10 cellular contexts compared by ENCODE assay signal in genomic region chr9:122900791-122901190, GRCh38. TPM values are rescaled to one million over a fixed set of nuclear protein-coding genes. Genes with fewer than 3 reads are reported as not detected.
DNase-seq lines count a peak whose midpoint lies in the region; ATAC-seq and TF ChIP-seq lines count a peak whose summit lies in the region.
"Had no signal": no experiment of that assay in that cellular context is flagged by ENCODE, and none has a peak within 500 bp of the region (broad histone marks: within the 10 kb centered on the region; RNA-seq: fewer than 3 reads in every experiment).

No MANE protein-coding gene starts in this region.

- H3K27me3 Mint-ChIP-seq in CD4-positive, CD25-positive, alpha-beta regulatory T cell: no peaks in the 10 kb centered on the region
- H3K27me3 Mint-ChIP-seq: stimulated activated naive B cell treated with anti-CD40 and anti-IgM and Interleukin-4, amounts not matched to agents 10 μg/mL and 1 μg/mL and 100 μg/mL, for 72 hours had no signal

- ATAC-seq in CD4-positive, CD25-positive, alpha-beta regulatory T cell (ENCODE audit: low read depth in 2 of 2): no peak
- ATAC-seq in GM19023 (IDR thresholded peaks at IDR 0.05; ENCODE audit: unreplicated experiment) (no peak), body of pancreas (no peak), GM21381 (IDR thresholded peaks at IDR 0.05; ENCODE audit: unreplicated experiment) (no peak)
- ATAC-seq: stimulated activated naive B cell treated with anti-CD40 and anti-IgM and Interleukin-4, amounts not matched to agents 10 μg/mL and 1 μg/mL and 100 μg/mL, for 72 hours had no signal

- H3K27me3 ChIP-seq in CD4-positive, CD25-positive, alpha-beta regulatory T cell (ENCODE audit: control insufficient read depth, insufficient read depth, low read length): no peaks in the 10 kb centered on the region
- no peaks in the 10 kb centered on the region for H3K27me3 ChIP-seq in adipocyte (replicated peaks; ENCODE audit: control insufficient read depth, insufficient read depth, low read length)
- no peaks in the 10 kb centered on the region for H3K27me3 ChIP-seq in body of pancreas

- peak overlapping the region; percentile 92 for H3K4me3 ChIP-seq in CD4-positive, CD25-positive, alpha-beta regulatory T cell (ENCODE audit: low read depth, low read length)
- H3K4me3 ChIP-seq in adipocyte (ENCODE audit: low read length): peak overlapping the region; percentile 69
- H3K4me3 ChIP-seq in body of pancreas: no peak overlapping the region

- H3K27ac Mint-ChIP-seq in CD4-positive, CD25-positive, alpha-beta regulatory T cell: peak overlapping the region; percentile 52 to 80 (median 73)
- H3K27ac Mint-ChIP-seq: stimulated activated naive B cell treated with anti-CD40 and anti-IgM and Interleukin-4, amounts not matched to agents 10 μg/mL and 1 μg/mL and 100 μg/mL, for 72 hours had no signal

- peaks cover 31 to 75% (median 53%) of the 10 kb centered on the region in 4 donors for H3K4me1 Mint-ChIP-seq in CD4-positive, CD25-positive, alpha-beta regulatory T cell

- H3K27ac ChIP-seq in CD4-positive, CD25-positive, alpha-beta regulatory T cell (ENCODE audit: insufficient read depth, low read length, poor library complexity, severe bottlenecking): peak overlapping the region; percentile 77
- peak overlapping the region in 1 of 4 donors; percentile 18 for H3K27ac ChIP-seq in body of pancreas

- no peaks in the 10 kb centered on the region for H3K9me3 Mint-ChIP-seq in CD4-positive, CD25-positive, alpha-beta regulatory T cell
- H3K9me3 Mint-ChIP-seq: stimulated activated naive B cell treated with anti-CD40 and anti-IgM and Interleukin-4, amounts not matched to agents 10 μg/mL and 1 μg/mL and 100 μg/mL, for 72 hours had no signal

- H3K36me3 ChIP-seq in CD4-positive, CD25-positive, alpha-beta regulatory T cell (ENCODE audit: control insufficient read depth, insufficient read depth, low read length): peaks cover 15% of the 10 kb centered on the region
- H3K36me3 ChIP-seq in adipocyte (ENCODE audit: control insufficient read depth, insufficient read depth, low read length, severe bottlenecking) (peaks cover 18% of the 10 kb centered on the region), body of pancreas (replicated peaks in 1 of 2; ENCODE audit: insufficient read depth in 1 of 2, low read depth in 2 of 2) (no peaks in the 10 kb centered on the region)

- intact Hi-C loops in body of pancreas (cut with DNase I): no loop called here

- TF ChIP-seq CTCF in body of pancreas (IDR thresholded peaks at IDR 0.05): no peak

- H3K9ac ChIP-seq in adipocyte (ENCODE audit: low read length): peak overlapping the region; percentile 70

- DNase-seq in CD4-positive, CD25-positive, alpha-beta regulatory T cell: peak in 2 of 3 donors; percentile 30 to 35
- DNase-seq in HPDE6-E6E7 (ENCODE audit: extremely low spot score) (peak; percentile 3), adipocyte (ENCODE audit: low read depth) (peak; percentile 39), kidney glomerular epithelial cell (lab: John Stamatoyannopoulos, UW) (peak; percentile 28), NCI-H2107 (lab: John Stamatoyannopoulos, UW) (no peak), body of pancreas (no peak)
- DNase-seq: nucleus accumbens; stimulated activated naive B cell treated with anti-CD40 and anti-IgM and Interleukin-4, amounts not matched to agents 10 μg/mL and 1 μg/mL and 100 μg/mL, for 72 hours had no signal

- H3K36me3 Mint-ChIP-seq in CD4-positive, CD25-positive, alpha-beta regulatory T cell: peaks cover 7% of the 10 kb centered on the region

- WGBS in body of pancreas, 2 donors: 79 to 86% methylated on average over 2 of the region's 2 CpGs

- H3K4me3 Mint-ChIP-seq in CD4-positive, CD25-positive, alpha-beta regulatory T cell: peak overlapping the region; percentile 52 to 98 (median 80)

- H3K4me1 ChIP-seq in CD4-positive, CD25-positive, alpha-beta regulatory T cell (ENCODE audit: control insufficient read depth, insufficient read depth, low read length, poor library complexity, severe bottlenecking): peaks cover 80% of the 10 kb centered on the region
- H3K4me1 ChIP-seq in adipocyte (ENCODE audit: control insufficient read depth, insufficient read depth, low read length) (peaks cover 45% of the 10 kb centered on the region), body of pancreas (peaks cover 16% of the 10 kb centered on the region)

- no peak for TF ChIP-seq POLR2A in body of pancreas (IDR thresholded peaks at IDR 0.05)

- H3K9me3 ChIP-seq in CD4-positive, CD25-positive, alpha-beta regulatory T cell (ENCODE audit: control insufficient read depth in 2 of 2, low read length in 2 of 2): no peaks in the 10 kb centered on the region
- H3K9me3 ChIP-seq in adipocyte (ENCODE audit: control insufficient read depth, low read length) (no peaks in the 10 kb centered on the region), body of pancreas (no peaks in the 10 kb centered on the region)

RNA-seq across cellular contexts. Expression of gene RC3H2, which starts 4.4 kb away (rescaled TPM):
- total RNA-seq in CD4-positive, CD25-positive, alpha-beta regulatory T cell: 82.4 TPM
- polyA plus RNA-seq in CD4-positive, CD25-positive, alpha-beta regulatory T cell: 10 to 100 TPM; 23.2 to 35.7 (median 28.0) TPM
- total RNA-seq in body of pancreas: 10 to 100 TPM; 19.2 to 24.7 TPM

RNA-seq across cellular contexts. Expression of gene ZBTB6, which starts 12.3 kb away (rescaled TPM):
- total RNA-seq in CD4-positive, CD25-positive, alpha-beta regulatory T cell: 4.5 TPM
- polyA plus RNA-seq in CD4-positive, CD25-positive, alpha-beta regulatory T cell: 1 to 10 TPM in 3 of 4 donors, under 1 TPM in 1; 0.87 to 3.2 (median 1.8) TPM
- 1 to 10 TPM; 3.3 to 5.7 TPM for total RNA-seq in body of pancreas

RNA-seq across cellular contexts. Expression of gene ZBTB26, which starts 30.5 kb away (rescaled TPM):
- total RNA-seq in CD4-positive, CD25-positive, alpha-beta regulatory T cell: 5.9 TPM
- 1 to 10 TPM in 2 of 4 donors, under 1 TPM in 2; 0.70 to 1.4 (median 1.1) TPM for polyA plus RNA-seq in CD4-positive, CD25-positive, alpha-beta regulatory T cell
- total RNA-seq in body of pancreas: 1 to 10 TPM; 2.0 to 4.7 TPM

RNA-seq across cellular contexts. Expression of gene RABGAP1, which starts 40.0 kb away (rescaled TPM):
- 50.7 TPM for total RNA-seq in CD4-positive, CD25-positive, alpha-beta regulatory T cell
- polyA plus RNA-seq in CD4-positive, CD25-positive, alpha-beta regulatory T cell: 10 to 100 TPM; 19.2 to 28.8 (median 25.2) TPM
- total RNA-seq in body of pancreas: 10 to 100 TPM; 31.1 to 33.6 TPM

Comparison
In these comparisons a context has a peak if more than half of its experiments do, and no peak if none do; other contexts are left out.
1. DNase-seq: peak in CD4-positive, CD25-positive, alpha-beta regulatory T cell (2 of 3), HPDE6-E6E7 (single experiment), adipocyte (single experiment) and kidney glomerular epithelial cell (single experiment); none in NCI-H2107 (single experiment) and body of pancreas (0 of 4).
2. H3K4me3 ChIP-seq: peak in CD4-positive, CD25-positive, alpha-beta regulatory T cell (single experiment) and adipocyte (single experiment); none in body of pancreas (0 of 2).